In the genomic region with DNA sequence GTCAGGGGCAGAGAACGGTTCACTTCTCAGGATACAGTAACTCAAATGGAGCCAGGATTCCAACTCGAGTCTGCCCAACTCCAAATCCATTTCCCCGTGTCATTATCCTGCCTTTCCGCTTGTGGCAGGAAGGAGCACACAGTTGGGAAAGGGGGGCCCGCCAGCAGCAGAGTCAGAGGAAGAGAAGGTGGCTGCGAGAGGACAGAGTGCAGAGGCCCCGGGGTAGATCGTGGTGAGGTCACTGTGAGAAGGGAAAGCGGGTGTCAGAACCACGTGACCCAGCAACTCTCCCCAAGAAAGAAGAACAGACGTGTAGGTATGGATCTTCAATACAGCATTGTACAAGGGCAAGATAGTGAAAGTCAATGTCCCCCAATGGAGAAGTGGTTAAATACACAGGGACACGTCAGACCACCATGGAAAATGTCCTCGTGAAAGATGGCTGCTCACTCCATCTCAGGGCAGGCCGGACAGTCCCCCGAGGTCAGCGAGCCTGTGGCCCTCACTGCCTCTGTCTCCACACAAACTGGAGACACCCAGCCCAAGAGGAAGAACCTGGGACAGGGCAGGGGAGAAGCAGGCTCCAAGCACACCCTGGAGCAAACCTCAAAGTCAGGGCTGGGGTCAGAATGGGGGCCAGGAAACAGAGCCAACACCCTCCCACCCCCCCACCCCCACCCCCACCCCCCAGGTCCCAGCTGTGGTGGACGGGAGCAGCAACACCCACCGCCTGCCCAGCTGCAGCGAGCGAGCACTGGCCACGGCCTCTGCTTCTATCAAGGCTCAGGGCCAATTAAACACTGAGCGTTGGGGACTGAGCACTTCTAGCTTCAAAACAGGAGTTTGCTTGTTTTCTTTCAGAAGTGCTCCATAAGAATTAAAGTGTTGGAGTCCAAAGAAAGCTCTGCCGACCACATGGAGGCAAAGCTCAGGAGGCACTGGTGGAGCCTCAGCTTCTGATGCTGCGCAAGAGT, we compare ENCODE assay signal across 1 cellular context.
TF ChIP-seq lines count a peak whose summit lies in the region.

No MANE protein-coding gene starts in this region.

TF ChIP-seq in HepG2, 621 proteins besides CTCF, POLR2A, EP300 and RAD21:
- TF ChIP-seq ZBTB40 (IDR thresholded peaks at IDR 0.05) (no peak), ZBTB40 (CRISPR knock-in tag; IDR thresholded peaks at IDR 0.05) (no peak), TP53 (CRISPR knock-in tag; conservative IDR thresholded peaks at IDR 0.05) (no peak), SIX4 (CRISPR knock-in tag; IDR thresholded peaks at IDR 0.05) (no peak), YEATS4 (CRISPR knock-in tag; IDR thresholded peaks at IDR 0.05; ENCODE audit: borderline replicate concordance) (no peak), PAX8 (CRISPR knock-in tag; IDR thresholded peaks at IDR 0.05; ENCODE audit: borderline replicate concordance) (no peak), HNRNPH1 (optimal IDR thresholded peaks at IDR 0.05; ENCODE audit: low read depth, low read length) (no peak)
- TF ChIP-seq, protein P1, sequence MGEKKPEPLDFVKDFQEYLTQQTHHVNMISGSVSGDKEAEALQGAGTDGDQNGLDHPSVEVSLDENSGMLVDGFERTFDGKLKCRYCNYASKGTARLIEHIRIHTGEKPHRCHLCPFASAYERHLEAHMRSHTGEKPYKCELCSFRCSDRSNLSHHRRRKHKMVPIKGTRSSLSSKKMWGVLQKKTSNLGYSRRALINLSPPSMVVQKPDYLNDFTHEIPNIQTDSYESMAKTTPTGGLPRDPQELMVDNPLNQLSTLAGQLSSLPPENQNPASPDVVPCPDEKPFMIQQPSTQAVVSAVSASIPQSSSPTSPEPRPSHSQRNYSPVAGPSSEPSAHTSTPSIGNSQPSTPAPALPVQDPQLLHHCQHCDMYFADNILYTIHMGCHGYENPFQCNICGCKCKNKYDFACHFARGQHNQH (CRISPR knock-in tag; IDR thresholded peaks at IDR 0.05), result no peak
